Comparison of ENCODE assay signal across 1 cellular context in the genomic region with DNA sequence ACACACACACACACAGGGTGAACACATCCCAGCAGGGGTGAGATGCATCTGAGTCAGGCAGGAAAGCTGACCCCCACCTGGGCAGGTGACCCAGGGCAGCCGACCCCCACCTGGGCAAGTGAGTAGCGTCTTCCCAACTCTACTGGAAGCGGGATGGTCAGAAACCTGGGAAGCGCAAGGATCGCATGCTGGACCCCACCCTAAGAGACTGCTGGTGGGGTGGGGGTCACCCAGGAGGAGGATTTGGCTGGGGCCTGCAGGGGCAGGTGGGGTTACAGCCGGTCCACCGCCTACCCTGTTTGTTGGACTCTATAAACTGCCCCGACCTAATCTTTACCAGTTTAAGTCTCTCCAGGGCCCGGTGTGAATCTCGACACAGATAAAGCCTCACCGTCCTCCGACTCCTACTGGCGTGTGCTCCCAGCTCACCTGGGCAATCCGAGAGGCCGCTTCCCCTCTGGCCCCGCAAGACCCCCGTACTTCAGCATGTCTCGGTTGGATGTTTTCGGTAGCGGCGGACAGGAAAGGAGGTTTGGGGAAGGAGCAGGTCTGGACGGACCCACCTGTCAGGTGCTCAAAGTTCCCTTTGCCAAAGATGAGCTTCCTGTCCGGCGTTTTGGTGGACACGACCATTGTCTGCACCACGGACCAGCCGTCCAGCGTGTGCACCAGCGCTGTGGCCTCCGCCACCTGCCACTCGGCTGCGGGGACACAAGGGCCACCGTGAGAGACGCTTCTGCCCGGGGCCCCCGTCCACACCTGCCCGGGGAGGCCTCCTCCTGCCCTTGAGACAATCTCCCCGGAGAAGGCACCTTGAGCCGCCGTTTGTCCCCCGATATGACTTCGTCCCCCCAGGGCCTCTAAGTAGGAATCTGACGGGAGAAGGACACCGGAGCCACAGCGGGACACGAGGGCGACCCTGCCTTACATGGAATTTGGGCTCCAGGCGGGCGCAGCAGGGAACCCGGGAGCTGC.
TF ChIP-seq lines count a peak whose summit lies in the region.

No MANE protein-coding gene starts in this region.

TF ChIP-seq in HepG2, 621 proteins besides CTCF, POLR2A, EP300 and RAD21:
- TF ChIP-seq AGO1 (IDR thresholded peaks at IDR 0.05; ENCODE audit: low read depth, low read length, poor library complexity, severe bottlenecking) = peak; percentile 93
- TF ChIP-seq, protein P1, sequence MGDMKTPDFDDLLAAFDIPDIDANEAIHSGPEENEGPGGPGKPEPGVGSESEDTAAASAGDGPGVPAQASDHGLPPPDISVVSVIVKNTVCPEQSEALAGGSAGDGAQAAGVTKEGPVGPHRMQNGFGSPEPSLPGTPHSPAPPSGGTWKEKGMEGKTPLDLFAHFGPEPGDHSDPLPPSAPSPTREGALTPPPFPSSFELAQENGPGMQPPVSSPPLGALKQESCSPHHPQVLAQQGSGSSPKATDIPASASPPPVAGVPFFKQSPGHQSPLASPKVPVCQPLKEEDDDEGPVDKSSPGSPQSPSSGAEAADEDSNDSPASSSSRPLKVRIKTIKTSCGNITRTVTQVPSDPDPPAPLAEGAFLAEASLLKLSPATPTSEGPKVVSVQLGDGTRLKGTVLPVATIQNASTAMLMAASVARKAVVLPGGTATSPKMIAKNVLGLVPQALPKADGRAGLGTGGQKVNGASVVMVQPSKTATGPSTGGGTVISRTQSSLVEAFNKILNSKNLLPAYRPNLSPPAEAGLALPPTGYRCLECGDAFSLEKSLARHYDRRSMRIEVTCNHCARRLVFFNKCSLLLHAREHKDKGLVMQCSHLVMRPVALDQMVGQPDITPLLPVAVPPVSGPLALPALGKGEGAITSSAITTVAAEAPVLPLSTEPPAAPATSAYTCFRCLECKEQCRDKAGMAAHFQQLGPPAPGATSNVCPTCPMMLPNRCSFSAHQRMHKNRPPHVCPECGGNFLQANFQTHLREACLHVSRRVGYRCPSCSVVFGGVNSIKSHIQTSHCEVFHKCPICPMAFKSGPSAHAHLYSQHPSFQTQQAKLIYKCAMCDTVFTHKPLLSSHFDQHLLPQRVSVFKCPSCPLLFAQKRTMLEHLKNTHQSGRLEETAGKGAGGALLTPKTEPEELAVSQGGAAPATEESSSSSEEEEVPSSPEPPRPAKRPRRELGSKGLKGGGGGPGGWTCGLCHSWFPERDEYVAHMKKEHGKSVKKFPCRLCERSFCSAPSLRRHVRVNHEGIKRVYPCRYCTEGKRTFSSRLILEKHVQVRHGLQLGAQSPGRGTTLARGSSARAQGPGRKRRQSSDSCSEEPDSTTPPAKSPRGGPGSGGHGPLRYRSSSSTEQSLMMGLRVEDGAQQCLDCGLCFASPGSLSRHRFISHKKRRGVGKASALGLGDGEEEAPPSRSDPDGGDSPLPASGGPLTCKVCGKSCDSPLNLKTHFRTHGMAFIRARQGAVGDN (CRISPR knock-in tag; IDR thresholded peaks at IDR 0.05) = peak; percentile 18; the same call in 1 of the 2 replicates
- TF ChIP-seq HNRNPLL (IDR thresholded peaks at IDR 0.05; ENCODE audit: low read depth, low read length, poor library complexity, severe bottlenecking) = peak; percentile 10
- no peak for TF ChIP-seq ZNF879 (CRISPR knock-in tag; IDR thresholded peaks at IDR 0.05)
- peak; percentile 69 for TF ChIP-seq RBFOX2 (IDR thresholded peaks at IDR 0.05; ENCODE audit: low read depth, low read length)
- peak; percentile 87 for TF ChIP-seq AGO2 (optimal IDR thresholded peaks at IDR 0.05; ENCODE audit: low read depth, low read length)
- TF ChIP-seq ZNF225 (CRISPR knock-in tag; IDR thresholded peaks at IDR 0.05) = no peak
- TF ChIP-seq HNRNPL (IDR thresholded peaks at IDR 0.05; ENCODE audit: low read depth, low read length) = 0 out of 2 replicates have a peak, but pooled peaks have one; percentile 15
